9 cellular contexts compared by ENCODE assay signal in genomic region chr11:121591405-121592033, GRCh38.
DNase-seq lines count a peak whose midpoint lies in the region; ATAC-seq, FAIRE-seq and TF ChIP-seq lines count a peak whose summit lies in the region.
"Had no signal": no experiment of that assay in that cellular context is flagged by ENCODE, and none has a peak within 500 bp of the region (broad histone marks: within the 10 kb centered on the region; RNA-seq: fewer than 3 reads in every experiment).

No MANE protein-coding gene starts in this region.

- no peak overlapping the region for H3K27ac Mint-ChIP-seq in activated CD4-positive, alpha-beta T cell treated with anti-CD3 and anti-CD28 coated beads, Interleukin-2, amount 10 ng/mL, durations not matched to agents 24 days and 14 days

- H3K9me3 Mint-ChIP-seq in activated CD4-positive, alpha-beta T cell treated with anti-CD3 and anti-CD28 coated beads, Interleukin-2, amount 10 ng/mL, durations not matched to agents 24 days and 14 days, result no peaks in the 10 kb centered on the region

- no peaks in the 10 kb centered on the region for H3K27me3 ChIP-seq in left lung

- no peak overlapping the region for H3K4me3 ChIP-seq in left lung

- H3K27me3 Mint-ChIP-seq in activated CD4-positive, alpha-beta T cell treated with anti-CD3 and anti-CD28 coated beads, Interleukin-2, amount 10 ng/mL, durations not matched to agents 24 days and 14 days, result no peaks in the 10 kb centered on the region

- peaks cover 70% of the 10 kb centered on the region for H3K36me3 Mint-ChIP-seq in activated CD4-positive, alpha-beta T cell treated with anti-CD3 and anti-CD28 coated beads, Interleukin-2, amount 10 ng/mL, durations not matched to agents 24 days and 14 days (ENCODE audit: low read depth)

- peaks cover 19% of the 10 kb centered on the region for H3K4me1 Mint-ChIP-seq in activated CD4-positive, alpha-beta T cell treated with anti-CD3 and anti-CD28 coated beads, Interleukin-2, amount 10 ng/mL, durations not matched to agents 24 days and 14 days

- FAIRE-seq in D721Med (lab: Jason Lieb, UNC), result no peak
- FAIRE-seq: colon had no signal

- no peaks in the 10 kb centered on the region for H3K9me3 ChIP-seq in left lung

- H3K27ac ChIP-seq in cingulate gyrus (ENCODE audit: low read depth, low read length), result peak overlapping the region; percentile 63
- H3K27ac ChIP-seq in left lung, result no peak overlapping the region

- ATAC-seq in HG03097 (IDR thresholded peaks at IDR 0.05; ENCODE audit: low FRiP score, unreplicated experiment), result peak; percentile 41
- peak; percentile 82 for ATAC-seq in left lung
- no peak for ATAC-seq in HG02981 (IDR thresholded peaks at IDR 0.05; ENCODE audit: unreplicated experiment)

- TF ChIP-seq CTCF in D721Med (IDR thresholded peaks at IDR 0.05; ENCODE audit: insufficient read depth, missing control alignments) (peak; percentile 90), left lung (IDR thresholded peaks at IDR 0.05) (peak; percentile 82 to 91)

- DNase-seq in D721Med (ENCODE audit: insufficient read length, low spot score), result peak; percentile 71
- peak; percentile 39 for DNase-seq in NCI-H446 treated with DMSO at 0.1 percent for 48 hours (lab: John Stamatoyannopoulos, UW)
- peak; percentile 93 for DNase-seq in activated CD4-positive, alpha-beta T cell treated with anti-CD3 and anti-CD28 coated beads, Interleukin-2, amount 10 ng/mL, durations not matched to agents 24 days and 14 days
- DNase-seq in left lung, result no peak
- DNase-seq in stimulated activated CD4-positive, alpha-beta T cell treated with anti-CD3 and anti-CD28 coated beads, TNF-alpha, amount 100 ng/mL, for 48 hours (ENCODE audit: low read depth in 3 of 3), result peak; percentile 50 to 65 (median 63)

- no peak overlapping the region for H3K4me3 Mint-ChIP-seq in activated CD4-positive, alpha-beta T cell treated with anti-CD3 and anti-CD28 coated beads, Interleukin-2, amount 10 ng/mL, durations not matched to agents 24 days and 14 days

- peaks cover 0 to 96% of the 10 kb centered on the region in 2 donors for H3K36me3 ChIP-seq in left lung

- intact Hi-C loops in activated CD4-positive, alpha-beta T cell treated with anti-CD3 and anti-CD28 coated beads, Interleukin-2, amount 10 ng/mL, durations not matched to agents 24 days and 14 days (cut with micrococcal nuclease), result loop anchor here (1.0 to 5.0 kb wide), 4 partner anchors 124 to 342 kb away; no protein-coding TSS in a partner anchor
- intact Hi-C loops in left lung (cut with DNase I), result loop anchor here in 1 of 2 donors (5.0 kb wide), 1 partner anchor 269 kb away; no protein-coding TSS in a partner anchor

- peaks cover 0 to 20% of the 10 kb centered on the region in 2 donors for H3K4me1 ChIP-seq in left lung

Comparison
In these comparisons a context has a peak if more than half of its experiments do, and no peak if none do; other contexts are left out.
1. DNase-seq: peak in D721Med (single experiment), NCI-H446 treated with DMSO at 0.1 percent for 48 hours (single experiment), activated CD4-positive, alpha-beta T cell treated with anti-CD3 and anti-CD28 coated beads, Interleukin-2, amount 10 ng/mL, durations not matched to agents 24 days and 14 days (single experiment) and stimulated activated CD4-positive, alpha-beta T cell treated with anti-CD3 and anti-CD28 coated beads, TNF-alpha, amount 100 ng/mL, for 48 hours (3 of 3); none in left lung (0 of 2).